In the genomic region with DNA sequence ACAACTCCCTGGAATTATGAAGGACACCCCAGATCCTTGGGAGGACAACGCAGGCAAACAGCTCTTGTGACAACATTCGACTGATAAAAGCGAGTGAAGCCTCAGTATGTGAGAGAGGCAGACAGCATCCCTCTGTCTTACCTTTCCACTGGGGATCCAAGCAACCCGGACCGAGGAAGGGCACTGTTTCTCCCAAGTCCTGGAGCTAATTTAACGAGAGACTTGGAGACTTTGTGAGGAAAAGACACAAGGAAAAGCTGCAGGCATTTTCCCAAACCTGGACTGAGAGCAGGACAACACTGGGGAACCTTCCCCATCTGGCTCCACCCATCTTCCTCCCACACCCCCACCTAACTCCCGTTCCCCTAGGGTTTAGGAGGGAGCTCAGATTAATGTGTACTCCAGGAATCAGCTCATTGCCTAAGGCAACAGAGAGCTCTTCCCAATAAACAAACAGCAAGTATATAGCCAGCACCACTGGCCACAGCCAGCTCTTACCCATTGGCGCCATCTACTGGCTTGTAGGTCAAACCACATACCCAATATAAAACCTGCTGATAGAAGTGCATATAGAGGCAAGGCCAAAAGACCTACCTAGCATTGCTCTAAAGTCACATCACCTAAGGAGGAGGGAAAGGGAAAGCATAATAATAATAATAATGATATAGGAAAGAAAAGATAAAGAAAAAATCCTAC, we compare ENCODE assay signal across 8 cellular contexts.
DNase-seq lines count a peak whose midpoint lies in the region; ATAC-seq and TF ChIP-seq lines count a peak whose summit lies in the region.
"Not testable (repeated sequence)": the region's sequence is repeated elsewhere in the genome, so short reads cannot be mapped to it uniquely, and the experiment has no call there.

No MANE protein-coding gene starts in this region.

- peak; percentile 75 for TF ChIP-seq CTCF in SK-N-SH (IDR thresholded peaks at IDR 0.05)
- TF ChIP-seq CTCF in ovary (IDR thresholded peaks at IDR 0.05), result peak in 2 of 3 donors; percentile 25 to 45
- TF ChIP-seq CTCF in uterus (IDR thresholded peaks at IDR 0.05), result peak; percentile 46 to 70 (median 57)

- H3K36me3 Mint-ChIP-seq in activated naive CD8-positive, alpha-beta T cell treated with anti-CD3 and anti-CD28 coated beads for 36 hours, result not testable (repeated sequence)

- TF ChIP-seq EP300 in SK-N-SH (IDR thresholded peaks at IDR 0.05; ENCODE audit: borderline replicate concordance in 1 of 2, low read depth in 1 of 2, low read length in 1 of 2); ovary (IDR thresholded peaks at IDR 0.05): not testable (repeated sequence)

- H3K9ac ChIP-seq in SK-N-SH, result not testable (repeated sequence)

- not testable (repeated sequence) for H4K20me1 ChIP-seq in SK-N-SH (ENCODE audit: insufficient read depth)

- TF ChIP-seq RAD21 in SK-N-SH (IDR thresholded peaks at IDR 0.05; ENCODE audit: low read length), result peak; percentile 54

- DNase-seq in NCI-H1417 (lab: John Stamatoyannopoulos, UW) (peak; percentile 36 to 91 (median 58)), ovary (peak; percentile 15 to 63 (median 34)), uterus (peak; percentile 25 to 57)
- DNase-seq in SK-N-SH; Right ventricle myocardium inferior (ENCODE audit: missing footprints): not testable (repeated sequence)
- peak; percentile 30 for DNase-seq in activated naive CD8-positive, alpha-beta T cell treated with anti-CD3 and anti-CD28 coated beads for 36 hours

- not testable (repeated sequence) for TF ChIP-seq POLR2A in ovary (IDR thresholded peaks at IDR 0.05); uterus (IDR thresholded peaks at IDR 0.05)

- not testable (repeated sequence) for H3K9me3 ChIP-seq in SK-N-SH, ovary, uterus

- not testable (repeated sequence) for H3K4me1 Mint-ChIP-seq in activated naive CD8-positive, alpha-beta T cell treated with anti-CD3 and anti-CD28 coated beads for 36 hours

- CTCF ChIA-PET in SK-N-SH (lab: Yijun Ruan, JAX), result interaction anchor here (1.3 kb wide), 1 partner anchor 110 kb away, joined by 3 read pairs; no protein-coding TSS in a partner anchor

- not testable (repeated sequence) for H3K27me3 ChIP-seq in SK-N-SH (ENCODE audit: insufficient read depth); ovary; uterus

- H3K27ac ChIP-seq in SK-N-SH (ENCODE audit: low read depth in 2 of 2, low read length in 1 of 2); ovary: not testable (repeated sequence)
- peak overlapping the region in 1 of 2 donors; percentile 51 for H3K27ac ChIP-seq in uterus

- H3K79me2 ChIP-seq in SK-N-SH (ENCODE audit: insufficient read depth), result not testable (repeated sequence)

- H3K4me3 Mint-ChIP-seq in activated naive CD8-positive, alpha-beta T cell treated with anti-CD3 and anti-CD28 coated beads for 36 hours, result not testable (repeated sequence)

- 5% methylated on average over 4 of the region's 8 CpGs for WGBS in SK-N-SH (ENCODE audit: low lambda C conversion rate)
- 0 to 10% (median 1%) methylated on average over 1 to 4 of the region's 8 CpGs for WGBS in ovary, 3 donors

- not testable (repeated sequence) for H3K4me3 ChIP-seq in SK-N-SH (ENCODE audit: low read depth in 2 of 2, low read length in 1 of 2); ovary
- peak overlapping the region in 1 of 2 donors; percentile 16 for H3K4me3 ChIP-seq in uterus

- not testable (repeated sequence) for H3K27me3 Mint-ChIP-seq in activated naive CD8-positive, alpha-beta T cell treated with anti-CD3 and anti-CD28 coated beads for 36 hours

- H3K9me2 ChIP-seq in SK-N-SH, result not testable (repeated sequence)

- H3F3A ChIP-seq in SK-N-SH (replicated peaks; ENCODE audit: insufficient read depth), result not testable (repeated sequence)

- H3K4me2 ChIP-seq in SK-N-SH, result not testable (repeated sequence)

- not testable (repeated sequence) for H3K36me3 ChIP-seq in SK-N-SH (replicated peaks in 1 of 2; ENCODE audit: control insufficient read depth in 1 of 2, insufficient read depth in 2 of 2, low read length in 1 of 2); ovary; uterus

- H3K9me3 Mint-ChIP-seq in activated naive CD8-positive, alpha-beta T cell treated with anti-CD3 and anti-CD28 coated beads for 36 hours, result not testable (repeated sequence)

- H3K27ac Mint-ChIP-seq in activated naive CD8-positive, alpha-beta T cell treated with anti-CD3 and anti-CD28 coated beads for 36 hours, result not testable (repeated sequence)

- intact Hi-C loops in Right ventricle myocardium inferior (cut with DNase I); ovary (cut with DNase I); uterus (cut with DNase I; ENCODE audit: low total_unique reads): not testable (repeated sequence)

- POLR2A ChIA-PET in SK-N-SH (lab: Yijun Ruan, JAX), result not testable (repeated sequence)

- not testable (repeated sequence) for H2AFZ ChIP-seq in SK-N-SH (ENCODE audit: low read depth)

- not testable (repeated sequence) for H3K4me1 ChIP-seq in SK-N-SH (ENCODE audit: control insufficient read depth in 1 of 2, insufficient read depth in 2 of 2, low read depth in 1 of 2, low read length in 1 of 2); ovary (ENCODE audit: insufficient read depth); uterus

- ATAC-seq in GM18498 (IDR thresholded peaks at IDR 0.05; ENCODE audit: unreplicated experiment) (peak; percentile 59), HG02870 (IDR thresholded peaks at IDR 0.05; ENCODE audit: unreplicated experiment) (peak; percentile 76), Right ventricle myocardium inferior (peak; percentile 89)

TF ChIP-seq in SK-N-SH, 30 proteins besides CTCF, POLR2A, EP300 and RAD21:
- peak; percentile 31 for TF ChIP-seq SMC3 (IDR thresholded peaks at IDR 0.05; ENCODE audit: low read depth, low read length)
